ENCODE assay signal across 8 cellular contexts in genomic region chr22:44735518-44736428, GRCh38. TPM values are rescaled to one million over a fixed set of nuclear protein-coding genes. Genes with fewer than 3 reads are reported as not detected.
DNase-seq lines count a peak whose midpoint lies in the region; ATAC-seq and TF ChIP-seq lines count a peak whose summit lies in the region.

No MANE protein-coding gene starts in this region.

- TF ChIP-seq EP300 in gastroesophageal sphincter (IDR thresholded peaks at IDR 0.05) (no peak), upper lobe of left lung (IDR thresholded peaks at IDR 0.05) (no peak)

- no peaks in the 10 kb centered on the region for H3K36me3 ChIP-seq in gastroesophageal sphincter
- no peaks in the 10 kb centered on the region for H3K36me3 ChIP-seq in parathyroid adenoma (ENCODE audit: control insufficient read depth, insufficient read depth, low read length)
- H3K36me3 ChIP-seq in upper lobe of left lung: no peaks in the 10 kb centered on the region

- H3K4me3 Mint-ChIP-seq in HFFc6: no peak overlapping the region

- H3K4me2 ChIP-seq in parathyroid adenoma (ENCODE audit: low read length): no peak overlapping the region

- no peak overlapping the region for H3K4me3 ChIP-seq in gastroesophageal sphincter
- H3K4me3 ChIP-seq in parathyroid adenoma (ENCODE audit: low read depth, low read length): no peak overlapping the region
- no peak overlapping the region for H3K4me3 ChIP-seq in upper lobe of left lung

- H3K4me1 Mint-ChIP-seq in HFFc6 (ENCODE audit: low read depth): no peaks in the 10 kb centered on the region

- H3K27me3 Mint-ChIP-seq in HFFc6 (ENCODE audit: insufficient read depth): peaks cover 6% of the 10 kb centered on the region

- peaks cover 4% of the 10 kb centered on the region; the same call in 1 of the 2 replicates for H3K9me3 Mint-ChIP-seq in HFFc6

- no peak overlapping the region for H3K27ac ChIP-seq in C4-2B
- H3K27ac ChIP-seq in gastroesophageal sphincter: no peak overlapping the region
- H3K27ac ChIP-seq in parathyroid adenoma: no peak overlapping the region
- H3K27ac ChIP-seq in upper lobe of left lung: no peak overlapping the region

- no peak for TF ChIP-seq POLR2A in gastroesophageal sphincter (IDR thresholded peaks at IDR 0.05)
- no peak for TF ChIP-seq POLR2A in upper lobe of left lung (IDR thresholded peaks at IDR 0.05)

- no peak overlapping the region for H2AFZ ChIP-seq in parathyroid adenoma

- DNase-seq in HFFc6: peak; percentile 17
- peak; percentile 53 to 60 for DNase-seq in SHP77 (lab: John Stamatoyannopoulos, UW)
- DNase-seq in activated gamma-delta T cell treated with Interleukin-2 at 50 U/mL for 16 hours: peak; percentile 88
- peak; percentile 79 to 91 for DNase-seq in upper lobe of left lung

- TF ChIP-seq CTCF in C4-2B (conservative IDR thresholded peaks at IDR 0.05): peak; percentile 98
- TF ChIP-seq CTCF in HFFc6 (IDR thresholded peaks at IDR 0.05): peak; percentile 100
- TF ChIP-seq CTCF in gastroesophageal sphincter (IDR thresholded peaks at IDR 0.05): peak in 3 of 4 experiments; percentile 90 to 100 (median 95)
- peak; percentile 93 for TF ChIP-seq CTCF in parathyroid adenoma (IDR thresholded peaks at IDR 0.05)
- peak; percentile 96 to 100 (median 98) for TF ChIP-seq CTCF in upper lobe of left lung (IDR thresholded peaks at IDR 0.05)

- WGBS in gastroesophageal sphincter (ENCODE audit: low coverage in 1 of 2), 2 donors: 50% methylated on average over 3 of the region's 28 CpGs
- 48 to 52% methylated on average over 5 to 22 of the region's 28 CpGs for WGBS in upper lobe of left lung, 2 donors

- H3K36me3 Mint-ChIP-seq in HFFc6 (ENCODE audit: low read depth): no peaks in the 10 kb centered on the region

- peaks cover 0 to 13% (median 0%) of the 10 kb centered on the region in 3 donors for H3K4me1 ChIP-seq in gastroesophageal sphincter
- H3K4me1 ChIP-seq in parathyroid adenoma: no peaks in the 10 kb centered on the region
- H3K4me1 ChIP-seq in upper lobe of left lung: peaks cover 0 to 10% (median 10%) of the 10 kb centered on the region in 4 donors

- H3K27ac Mint-ChIP-seq in HFFc6: no peak overlapping the region

- H3K79me2 ChIP-seq in parathyroid adenoma: no peaks in the 10 kb centered on the region

- H3K27me3 ChIP-seq in gastroesophageal sphincter: peaks cover 66% of the 10 kb centered on the region
- no peaks in the 10 kb centered on the region for H3K27me3 ChIP-seq in parathyroid adenoma (ENCODE audit: control insufficient read depth, insufficient read depth, low read length)
- H3K27me3 ChIP-seq in upper lobe of left lung: no peaks in the 10 kb centered on the region

- ATAC-seq in gastroesophageal sphincter (peak; percentile 23), upper lobe of left lung (ENCODE audit: low FRiP score in 2 of 2) (peak in 1 of 2 donors; percentile 70), GM21515 (IDR thresholded peaks at IDR 0.05; ENCODE audit: unreplicated experiment) (no peak)

- H3K9me3 ChIP-seq in gastroesophageal sphincter: no peaks in the 10 kb centered on the region
- no peaks in the 10 kb centered on the region for H3K9me3 ChIP-seq in parathyroid adenoma (ENCODE audit: control insufficient read depth, low read length)
- no peaks in the 10 kb centered on the region for H3K9me3 ChIP-seq in upper lobe of left lung

- H3K9ac ChIP-seq in parathyroid adenoma: no peak overlapping the region

RNA-seq across cellular contexts. Expression of gene ARHGAP8, which starts 16.6 kb away (rescaled TPM):
- total RNA-seq in HFFc6 (2021; fragmentation: NEBNext Ultra II Directional; extraction: Animal tissue kit (Norgen Biotek cat#: 25700)): not detected
- 1 to 10 TPM in 1 of 4 donors, under 1 TPM in 1, not detected in 2; 0.31 to 1.6 TPM for total RNA-seq in gastroesophageal sphincter
- total RNA-seq in upper lobe of left lung: 10 to 100 TPM; 13.8 to 55.5 (median 22.7) TPM

RNA-seq across cellular contexts. Expression of gene PRR5, which starts 33.8 kb away (rescaled TPM):
- 10 to 100 TPM in 1 of 6 experiments, 1 to 10 TPM in 5; 4.6 to 12.7 (median 5.2) TPM for total RNA-seq in HFFc6 (2021; fragmentation: NEBNext Ultra II Directional; extraction: Animal tissue kit (Norgen Biotek cat#: 25700))
- total RNA-seq in gastroesophageal sphincter (1 to 10 TPM; 4.2 to 9.8 (median 7.1) TPM), upper lobe of left lung (10 to 100 TPM; 13.1 to 68.1 (median 15.8) TPM)

Comparison
In these comparisons a context has a peak if more than half of its experiments do, and no peak if none do; other contexts are left out.
1. DNase-seq: peak in every context shown above with its lines; median percentile 88 in activated gamma-delta T cell treated with Interleukin-2 at 50 U/mL for 16 hours; 85 in upper lobe of left lung; 56 in SHP77; 17 in HFFc6.
2. RNA of gene ARHGAP8, which starts 16.6 kb away (total RNA-seq): 13.8 to 55.5 TPM in upper lobe of left lung; 0.31 to 1.6 TPM in gastroesophageal sphincter and not detected in HFFc6; every median in the first group is over 4 times any median in the second.
3. Peak in every context shown above with its lines, with median percentiles within 50 percentile points of each other: CTCF ChIP-seq.